ENCODE assay signal across 8 cellular contexts in genomic region chr16:15650019-15650697, GRCh38. TPM values are rescaled to one million over a fixed set of nuclear protein-coding genes. Genes with fewer than 3 reads are reported as not detected.
DNase-seq lines count a peak whose midpoint lies in the region; TF ChIP-seq lines count a peak whose summit lies in the region.

Gene NDE1 (plus strand): TSS chr16:15650245. CDS start chr16:15664779, 14,534 bp downstream.

- H3K27me3 Mint-ChIP-seq in activated naive CD4-positive, alpha-beta T cell treated with anti-CD3 and anti-CD28 coated beads for 36 hours (ENCODE audit: low read depth), result no peaks in the 10 kb centered on the region

- intact Hi-C loops in activated naive CD4-positive, alpha-beta T cell treated with anti-CD3 and anti-CD28 coated beads for 36 hours (cut with micrococcal nuclease), result no loop called here

- H3K4me3 Mint-ChIP-seq in activated naive CD4-positive, alpha-beta T cell treated with anti-CD3 and anti-CD28 coated beads for 36 hours, result peak within 1 kb of the TSS; percentile 100

- peaks cover 2% of the 10 kb centered on the region for H3K36me3 ChIP-seq in H7 (replicated peaks; ENCODE audit: control insufficient read depth, insufficient read depth, low read length)
- H3K36me3 ChIP-seq in MG63, result peaks cover 27% of the 10 kb centered on the region
- 0 out of 2 replicates have a peak, but pooled peaks cover 3% of the 10 kb centered on the region for H3K36me3 ChIP-seq in SK-N-MC (ENCODE audit: insufficient read depth, low read length)

- no peak for TF ChIP-seq CTCF in subcutaneous adipose tissue (IDR thresholded peaks at IDR 0.05; ENCODE audit: low read depth)

- H3K27me3 ChIP-seq in H7 (ENCODE audit: control insufficient read depth, insufficient read depth, low read length) (no peaks in the 10 kb centered on the region), MG63 (no peaks in the 10 kb centered on the region)

- DNase-seq in GDM1 (lab: John Stamatoyannopoulos, UW), result peak; percentile 81
- peak; percentile 99 for DNase-seq in H7
- DNase-seq in MG63, result peak; percentile 96
- peak; percentile 5 for DNase-seq in SK-N-MC (ENCODE audit: low read depth, low spot score)
- peak; percentile 92 for DNase-seq in activated naive CD4-positive, alpha-beta T cell treated with anti-CD3 and anti-CD28 coated beads for 36 hours
- DNase-seq in germinal center (ENCODE audit: low spot score), result peak; percentile 96
- DNase-seq in non-pigmented ciliary epithelial cell (ENCODE audit: low read depth), result peak; percentile 23

- peaks cover 42% of the 10 kb centered on the region for H3K4me1 Mint-ChIP-seq in activated naive CD4-positive, alpha-beta T cell treated with anti-CD3 and anti-CD28 coated beads for 36 hours (ENCODE audit: low read depth)

- H3K9ac ChIP-seq in SK-N-MC (ENCODE audit: insufficient read length), result peak within 1 kb of the TSS; percentile 78

- H3K36me3 Mint-ChIP-seq in activated naive CD4-positive, alpha-beta T cell treated with anti-CD3 and anti-CD28 coated beads for 36 hours (ENCODE audit: low read depth), result peaks cover 11% of the 10 kb centered on the region

- peak within 1 kb of the TSS; percentile 99 for H3K27ac Mint-ChIP-seq in activated naive CD4-positive, alpha-beta T cell treated with anti-CD3 and anti-CD28 coated beads for 36 hours

- H3K9me3 Mint-ChIP-seq in activated naive CD4-positive, alpha-beta T cell treated with anti-CD3 and anti-CD28 coated beads for 36 hours, result no peaks in the 10 kb centered on the region

- CTCF ChIA-PET in activated naive CD4-positive, alpha-beta T cell treated with anti-CD3 and anti-CD28 coated beads for 36 hours (lab: Charles Lee), result interaction anchor here (1.0 kb wide), 1 partner anchor 8 kb away, joined by 3 read pairs; the partner anchor contains the start of gene MARF1

- H3K4me3 ChIP-seq in H7 (ENCODE audit: insufficient read depth, low read depth, low read length) (peak within 1 kb of the TSS; percentile 93), MG63 (peak within 1 kb of the TSS; percentile 99), SK-N-MC (peak within 1 kb of the TSS; percentile 84)

- no peak within 1 kb of the TSS for H3K27ac ChIP-seq in SK-N-MC

- H3K9me3 ChIP-seq in MG63, result no peaks in the 10 kb centered on the region
- H3K9me3 ChIP-seq in SK-N-MC (ENCODE audit: low read depth, low read length), result no peaks in the 10 kb centered on the region

RNA-seq across cellular contexts. Expression of gene NDE1, which starts in this region (rescaled TPM):
- 28.7 and 34.5 TPM in 2 replicates for total RNA-seq in H7 (2014; rRNA removed; shearing (Covaris generic))
- total RNA-seq in MG63 (2014; rRNA removed; shearing (Covaris generic); ENCODE audit: low replicate concordance), result 20.1 and 34.4 TPM in 2 replicates
- total RNA-seq in activated naive CD4-positive, alpha-beta T cell treated with anti-CD3 and anti-CD28 coated beads for 36 hours, result 100 to 1,000 TPM; 150 to 161 TPM
- total RNA-seq in subcutaneous adipose tissue, result 10 to 100 TPM; 15.1 to 34.8 (median 22.7) TPM

Comparison
In these comparisons a context has a peak if more than half of its experiments do, and no peak if none do; other contexts are left out.
1. DNase-seq: peak in every context shown above with its lines; median percentile 99 in H7; 96 in MG63; 96 in germinal center; 92 in activated naive CD4-positive, alpha-beta T cell treated with anti-CD3 and anti-CD28 coated beads for 36 hours; 81 in GDM1; 23 in non-pigmented ciliary epithelial cell; 5 in SK-N-MC.